1 cellular context compared by ENCODE assay signal in the genomic region with DNA sequence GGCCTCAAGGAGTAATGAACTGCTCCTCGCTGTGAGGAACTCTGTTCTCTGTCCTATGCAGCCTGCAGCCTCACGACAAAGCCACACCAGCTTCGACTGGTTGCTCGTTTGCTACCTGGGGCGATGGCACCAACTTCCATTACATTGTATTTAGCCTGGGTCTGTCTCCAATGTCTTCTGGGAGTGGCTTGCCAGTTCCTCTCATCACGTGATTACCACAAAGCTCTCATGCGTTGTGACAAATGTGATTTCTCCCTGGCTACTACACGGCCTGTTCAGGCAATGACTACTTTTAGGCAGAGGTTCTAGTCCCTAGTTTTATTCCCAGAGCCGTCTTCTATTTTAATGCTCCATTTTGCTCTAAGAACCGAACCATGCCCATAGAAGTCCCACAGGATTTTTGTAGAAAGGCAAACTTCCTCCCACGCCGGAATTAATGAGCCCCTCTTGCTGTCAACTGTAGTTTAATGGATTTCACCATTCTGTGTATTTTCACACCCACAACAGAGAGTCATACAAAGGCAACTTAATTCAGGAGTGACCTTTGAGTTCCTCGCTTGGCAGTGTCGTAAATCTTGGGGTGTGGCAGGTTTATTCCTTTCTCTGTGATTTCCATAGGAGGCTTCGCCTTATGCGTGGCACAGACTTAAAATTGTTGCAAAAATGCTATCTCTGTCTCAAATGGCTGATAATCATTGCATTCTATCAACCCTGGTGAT.
A peak's percentile ranks its signal among the peaks of the same experiment; 100 is the strongest.
TF ChIP-seq lines count a peak whose summit lies in the region.

No MANE protein-coding gene starts in this region.

TF ChIP-seq in HEK293, 187 proteins besides CTCF, POLR2A, EP300 and RAD21 (continued from another document):
- TF ChIP-seq, protein P1, sequence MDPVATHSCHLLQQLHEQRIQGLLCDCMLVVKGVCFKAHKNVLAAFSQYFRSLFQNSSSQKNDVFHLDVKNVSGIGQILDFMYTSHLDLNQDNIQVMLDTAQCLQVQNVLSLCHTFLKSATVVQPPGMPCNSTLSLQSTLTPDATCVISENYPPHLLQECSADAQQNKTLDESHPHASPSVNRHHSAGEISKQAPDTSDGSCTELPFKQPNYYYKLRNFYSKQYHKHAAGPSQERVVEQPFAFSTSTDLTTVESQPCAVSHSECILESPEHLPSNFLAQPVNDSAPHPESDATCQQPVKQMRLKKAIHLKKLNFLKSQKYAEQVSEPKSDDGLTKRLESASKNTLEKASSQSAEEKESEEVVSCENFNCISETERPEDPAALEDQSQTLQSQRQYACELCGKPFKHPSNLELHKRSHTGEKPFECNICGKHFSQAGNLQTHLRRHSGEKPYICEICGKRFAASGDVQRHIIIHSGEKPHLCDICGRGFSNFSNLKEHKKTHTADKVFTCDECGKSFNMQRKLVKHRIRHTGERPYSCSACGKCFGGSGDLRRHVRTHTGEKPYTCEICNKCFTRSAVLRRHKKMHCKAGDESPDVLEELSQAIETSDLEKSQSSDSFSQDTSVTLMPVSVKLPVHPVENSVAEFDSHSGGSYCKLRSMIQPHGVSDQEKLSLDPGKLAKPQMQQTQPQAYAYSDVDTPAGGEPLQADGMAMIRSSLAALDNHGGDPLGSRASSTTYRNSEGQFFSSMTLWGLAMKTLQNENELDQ (tag by site-specific recombination; IDR thresholded peaks at IDR 0.05; ENCODE audit: low read depth) = no peak
- peak; percentile 72 for TF ChIP-seq ZFHX2 (tag by site-specific recombination; conservative IDR thresholded peaks at IDR 0.05)
- TF ChIP-seq ZNF433 (tag by site-specific recombination; IDR thresholded peaks at IDR 0.05; ENCODE audit: low read depth) = no peak
- TF ChIP-seq, protein P2, sequence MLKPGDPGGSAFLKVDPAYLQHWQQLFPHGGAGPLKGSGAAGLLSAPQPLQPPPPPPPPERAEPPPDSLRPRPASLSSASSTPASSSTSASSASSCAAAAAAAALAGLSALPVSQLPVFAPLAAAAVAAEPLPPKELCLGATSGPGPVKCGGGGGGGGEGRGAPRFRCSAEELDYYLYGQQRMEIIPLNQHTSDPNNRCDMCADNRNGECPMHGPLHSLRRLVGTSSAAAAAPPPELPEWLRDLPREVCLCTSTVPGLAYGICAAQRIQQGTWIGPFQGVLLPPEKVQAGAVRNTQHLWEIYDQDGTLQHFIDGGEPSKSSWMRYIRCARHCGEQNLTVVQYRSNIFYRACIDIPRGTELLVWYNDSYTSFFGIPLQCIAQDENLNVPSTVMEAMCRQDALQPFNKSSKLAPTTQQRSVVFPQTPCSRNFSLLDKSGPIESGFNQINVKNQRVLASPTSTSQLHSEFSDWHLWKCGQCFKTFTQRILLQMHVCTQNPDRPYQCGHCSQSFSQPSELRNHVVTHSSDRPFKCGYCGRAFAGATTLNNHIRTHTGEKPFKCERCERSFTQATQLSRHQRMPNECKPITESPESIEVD (tag by site-specific recombination; IDR thresholded peaks at IDR 0.05) = no peak
